Comparison of ENCODE assay signal across 11 cellular contexts in genomic region chr2:120005834-120006521, GRCh38. TPM values are rescaled to one million over a fixed set of nuclear protein-coding genes. Genes with fewer than 3 reads are reported as not detected.
DNase-seq lines count a peak whose midpoint lies in the region; ATAC-seq, FAIRE-seq and TF ChIP-seq lines count a peak whose summit lies in the region.
"Had no signal": no experiment of that assay in that cellular context is flagged by ENCODE, and none has a peak within 500 bp of the region (broad histone marks: within the 10 kb centered on the region; RNA-seq: fewer than 3 reads in every experiment).

No MANE protein-coding gene starts in this region.

- H3K27me3 ChIP-seq in KMS-11 (ENCODE audit: insufficient read depth, low read depth): no peaks in the 10 kb centered on the region
- H3K27me3 ChIP-seq: pancreas had no signal

- no peaks in the 10 kb centered on the region for H3K79me2 ChIP-seq in KMS-11 (ENCODE audit: insufficient read depth, low read depth)

- no peaks in the 10 kb centered on the region for H3K36me3 Mint-ChIP-seq in stimulated activated naive B cell treated with anti-CD40 and anti-IgM and Interleukin-4, amounts not matched to agents 10 μg/mL and 1 μg/mL and 100 μg/mL, for 72 hours
- peaks cover 4% of the 10 kb centered on the region for H3K36me3 Mint-ChIP-seq in glutamatergic neuron (ENCODE audit: unreplicated experiment)

- H3K4me1 ChIP-seq in KMS-11 (ENCODE audit: low read depth, poor library complexity, severe bottlenecking): peaks cover 24% of the 10 kb centered on the region
- H3K4me1 ChIP-seq: pancreas had no signal

- FAIRE-seq in RCC 7860 (lab: Jason Lieb, UNC): no peak
- FAIRE-seq: pancreas had no signal

- H3K9me3 Mint-ChIP-seq in stimulated activated naive B cell treated with anti-CD40 and anti-IgM and Interleukin-4, amounts not matched to agents 10 μg/mL and 1 μg/mL and 100 μg/mL, for 72 hours: no peaks in the 10 kb centered on the region
- peaks cover 2% of the 10 kb centered on the region for H3K9me3 Mint-ChIP-seq in glutamatergic neuron (ENCODE audit: unreplicated experiment)
- H3K9me3 Mint-ChIP-seq: T-helper 1 cell treated with Interleukin-12 subunit alpha and Interleukin-12 subunit beta and Interleukin-4 antibody, amounts not matched to agents 30 μg/mL and 1 μg/mL, for 36 hours had no signal

- no peak overlapping the region for H3K4me3 Mint-ChIP-seq in stimulated activated naive B cell treated with anti-CD40 and anti-IgM and Interleukin-4, amounts not matched to agents 10 μg/mL and 1 μg/mL and 100 μg/mL, for 72 hours
- no peak overlapping the region for H3K4me3 Mint-ChIP-seq in glutamatergic neuron (ENCODE audit: unreplicated experiment)
- H3K4me3 Mint-ChIP-seq: T-helper 1 cell treated with Interleukin-12 subunit alpha and Interleukin-12 subunit beta and Interleukin-4 antibody, amounts not matched to agents 30 μg/mL and 1 μg/mL, for 36 hours had no signal

- H3K4me1 Mint-ChIP-seq in stimulated activated naive B cell treated with anti-CD40 and anti-IgM and Interleukin-4, amounts not matched to agents 10 μg/mL and 1 μg/mL and 100 μg/mL, for 72 hours: peaks cover 8 to 12% of the 10 kb centered on the region in 2 donors
- no peaks in the 10 kb centered on the region for H3K4me1 Mint-ChIP-seq in glutamatergic neuron (ENCODE audit: low read depth, unreplicated experiment)

- no peaks in the 10 kb centered on the region for H3K36me3 ChIP-seq in KMS-11 (ENCODE audit: insufficient read depth)
- H3K36me3 ChIP-seq: pancreas had no signal

- H3K4me2 ChIP-seq in KMS-11: peak overlapping the region; percentile 10; the same call in 1 of the 2 replicates

- peak overlapping the region; percentile 37 for H3K27ac Mint-ChIP-seq in stimulated activated naive B cell treated with anti-CD40 and anti-IgM and Interleukin-4, amounts not matched to agents 10 μg/mL and 1 μg/mL and 100 μg/mL, for 72 hours
- H3K27ac Mint-ChIP-seq in glutamatergic neuron (ENCODE audit: unreplicated experiment): no peak overlapping the region
- H3K27ac Mint-ChIP-seq: T-helper 1 cell treated with Interleukin-12 subunit alpha and Interleukin-12 subunit beta and Interleukin-4 antibody, amounts not matched to agents 30 μg/mL and 1 μg/mL, for 36 hours had no signal

- H2AFZ ChIP-seq in KMS-11 (ENCODE audit: low read depth): peak overlapping the region; percentile 44; the same call in 1 of the 2 replicates

- H3K4me3 ChIP-seq in KMS-11 (IDR thresholded peaks at IDR 0.05; ENCODE audit: insufficient read depth, low read depth, low read length): no peak overlapping the region
- H3K4me3 ChIP-seq: pancreas had no signal

- peaks cover 3 to 8% of the 10 kb centered on the region in 2 donors for H3K27me3 Mint-ChIP-seq in stimulated activated naive B cell treated with anti-CD40 and anti-IgM and Interleukin-4, amounts not matched to agents 10 μg/mL and 1 μg/mL and 100 μg/mL, for 72 hours
- H3K27me3 Mint-ChIP-seq in glutamatergic neuron (ENCODE audit: unreplicated experiment): peaks cover 2% of the 10 kb centered on the region

- no peaks in the 10 kb centered on the region for H4K20me1 ChIP-seq in KMS-11 (ENCODE audit: insufficient read depth)

- peak; percentile 4 for DNase-seq in stimulated activated CD4-positive, alpha-beta T cell treated with anti-CD3 and anti-CD28 coated beads, Interleukin-1b, Interleukin-23, amount 100 ng/mL, for 48 hours
- no peak for DNase-seq in stimulated activated CD4-positive, alpha-beta T cell treated with anti-CD3 and anti-CD28 coated beads, Interleukin-4, amount 100 ng/mL, for 4 hours
- peak; percentile 28 for DNase-seq in stimulated activated naive B cell treated with anti-CD40 and anti-IgM and Interleukin-4, amounts not matched to agents 10 μg/mL and 1 μg/mL and 100 μg/mL, for 72 hours
- DNase-seq in glutamatergic neuron (no peak), NCI-H187 treated with DMSO at 0.1 percent for 48 hours (lab: John Stamatoyannopoulos, UW) (no peak), RCC 7860 (ENCODE audit: low spot score) (no peak)
- DNase-seq: NCI-H1105 treated with DMSO at 0.1 percent for 48 hours, pancreas had no signal

- TF ChIP-seq CTCF in KMS-11 (conservative IDR thresholded peaks at IDR 0.05; ENCODE audit: low read depth, low read length): no peak
- TF ChIP-seq CTCF in glutamatergic neuron (IDR thresholded peaks at IDR 0.05; ENCODE audit: partially characterized antibody, unreplicated experiment): no peak

- H3K9ac ChIP-seq in KMS-11: no peak overlapping the region

- H3K27ac ChIP-seq in KMS-11: no peak overlapping the region
- H3K27ac ChIP-seq: pancreas had no signal

- peak; percentile 92 for ATAC-seq in HG02852 (IDR thresholded peaks at IDR 0.05; ENCODE audit: unreplicated experiment)
- peak; percentile 99 for ATAC-seq in stimulated activated naive B cell treated with anti-CD40 and anti-IgM and Interleukin-4, amounts not matched to agents 10 μg/mL and 1 μg/mL and 100 μg/mL, for 72 hours (replicated peaks)
- ATAC-seq: pancreas had no signal

RNA-seq across cellular contexts. Expression of gene EPB41L5, which starts 6.9 kb away (rescaled TPM):
- total RNA-seq in glutamatergic neuron (ENCODE audit: unreplicated experiment): 71.7 TPM

Comparison
In these comparisons a context has a peak if more than half of its experiments do, and no peak if none do; other contexts are left out.
1. DNase-seq: peak in stimulated activated CD4-positive, alpha-beta T cell treated with anti-CD3 and anti-CD28 coated beads, Interleukin-1b, Interleukin-23, amount 100 ng/mL, for 48 hours (single experiment) and stimulated activated naive B cell treated with anti-CD40 and anti-IgM and Interleukin-4, amounts not matched to agents 10 μg/mL and 1 μg/mL and 100 μg/mL, for 72 hours (single experiment); none in stimulated activated CD4-positive, alpha-beta T cell treated with anti-CD3 and anti-CD28 coated beads, Interleukin-4, amount 100 ng/mL, for 4 hours (0 of 2), glutamatergic neuron (single experiment), NCI-H187 treated with DMSO at 0.1 percent for 48 hours (single experiment) and RCC 7860 (single experiment).